Comparison of ENCODE assay signal across 12 cellular contexts in genomic region chr13:101915755-101916107, GRCh38.
DNase-seq lines count a peak whose midpoint lies in the region; ATAC-seq and TF ChIP-seq lines count a peak whose summit lies in the region.
"Had no signal": no experiment of that assay in that cellular context is flagged by ENCODE, and none has a peak within 500 bp of the region (broad histone marks: within the 10 kb centered on the region; RNA-seq: fewer than 3 reads in every experiment).

No MANE protein-coding gene starts in this region.

- ATAC-seq in left lobe of liver (peak; percentile 27), GM21723 (IDR thresholded peaks at IDR 0.05; ENCODE audit: unreplicated experiment) (no peak)
- no peak for ATAC-seq in activated CD8-positive, alpha-beta T cell treated with anti-CD3 and anti-CD28 coated beads for 36 hours
- ATAC-seq: effector memory CD8-positive, alpha-beta T cell had no signal

- H3K36me3 Mint-ChIP-seq in activated CD8-positive, alpha-beta T cell treated with anti-CD3 and anti-CD28 coated beads for 36 hours (ENCODE audit: low read depth) = no peaks in the 10 kb centered on the region
- H3K36me3 Mint-ChIP-seq in activated naive CD4-positive, alpha-beta T cell treated with anti-CD3 and anti-CD28 coated beads for 36 hours (ENCODE audit: low read depth) = no peaks in the 10 kb centered on the region

- H2AFZ ChIP-seq in ACC112 (ENCODE audit: low read length, unreplicated experiment) = no peak overlapping the region

- DNase-seq in astrocyte of the cerebellum (ENCODE audit: low read depth) = no peak
- no peak for DNase-seq in left lobe of liver (ENCODE audit: low spot score)
- DNase-seq in activated CD8-positive, alpha-beta T cell treated with anti-CD3 and anti-CD28 coated beads for 36 hours = no peak
- no peak for DNase-seq in islet precursor cell
- no peak for DNase-seq in activated naive CD4-positive, alpha-beta T cell treated with anti-CD3 and anti-CD28 coated beads for 36 hours
- DNase-seq: effector memory CD8-positive, alpha-beta T cell; KBM-7; NCI-H2227 treated with DMSO at 0.1 percent for 48 hours had no signal

- H3K4me3 ChIP-seq in ACC112 (ENCODE audit: low read depth, low read length) (0 out of 2 replicates have a peak overlapping the region, but pooled peaks have one; percentile 66), HUES6 (ENCODE audit: low read depth, low read length) (peak overlapping the region; percentile 45), astrocyte of the cerebellum (ENCODE audit: low read depth, low read length) (peak overlapping the region; percentile 37)
- H3K4me3 ChIP-seq: BLaER1 treated with 17β-estradiol and CSF1 and Interleukin-3, amounts not matched to agents 10 nM and 100 nM had no signal

- no peak for TF ChIP-seq CTCF in astrocyte of the cerebellum (IDR thresholded peaks at IDR 0.05; ENCODE audit: low read depth, low read length, missing control alignments)
- no peak for TF ChIP-seq CTCF in activated CD8-positive, alpha-beta T cell treated with anti-CD3 and anti-CD28 coated beads for 36 hours (IDR thresholded peaks at IDR 0.05)

- H3K36me3 ChIP-seq in ACC112 (ENCODE audit: insufficient read depth, low read length) (no peaks in the 10 kb centered on the region), HUES6 (ENCODE audit: control insufficient read depth, insufficient read depth, low read length) (no peaks in the 10 kb centered on the region)
- H3K36me3 ChIP-seq: BLaER1 treated with 17β-estradiol and CSF1 and Interleukin-3, amounts not matched to agents 10 nM and 100 nM had no signal

- peaks cover 39% of the 10 kb centered on the region for H3K27me3 Mint-ChIP-seq in activated CD8-positive, alpha-beta T cell treated with anti-CD3 and anti-CD28 coated beads for 36 hours
- H3K27me3 Mint-ChIP-seq in activated naive CD4-positive, alpha-beta T cell treated with anti-CD3 and anti-CD28 coated beads for 36 hours (ENCODE audit: low read depth) = peaks cover 43% of the 10 kb centered on the region

- no peaks in the 10 kb centered on the region for H3K79me2 ChIP-seq in ACC112 (ENCODE audit: control insufficient read depth, insufficient read depth, low read length, unreplicated experiment)

- intact Hi-C loops in activated CD8-positive, alpha-beta T cell treated with anti-CD3 and anti-CD28 coated beads for 36 hours (cut with micrococcal nuclease) = no loop called here
- intact Hi-C loops in activated naive CD4-positive, alpha-beta T cell treated with anti-CD3 and anti-CD28 coated beads for 36 hours (cut with micrococcal nuclease) = no loop called here

- no peak overlapping the region for H3K27ac Mint-ChIP-seq in activated CD8-positive, alpha-beta T cell treated with anti-CD3 and anti-CD28 coated beads for 36 hours
- no peak overlapping the region for H3K27ac Mint-ChIP-seq in activated naive CD4-positive, alpha-beta T cell treated with anti-CD3 and anti-CD28 coated beads for 36 hours
- H3K27ac Mint-ChIP-seq: effector memory CD8-positive, alpha-beta T cell had no signal

- H3K4me1 ChIP-seq in ACC112 (ENCODE audit: control insufficient read depth, insufficient read depth, low read length, unreplicated experiment) = peaks cover 4% of the 10 kb centered on the region
- peaks cover 18% of the 10 kb centered on the region for H3K4me1 ChIP-seq in HUES6 (ENCODE audit: control insufficient read depth, insufficient read depth, low read length)

- CTCF ChIA-PET in activated CD8-positive, alpha-beta T cell treated with anti-CD3 and anti-CD28 coated beads for 36 hours (lab: Charles Lee) = interaction anchor here (0.6 kb wide), 1 partner anchor 1158 kb away, joined by 3 read pairs; no protein-coding TSS in a partner anchor
- CTCF ChIA-PET in activated naive CD4-positive, alpha-beta T cell treated with anti-CD3 and anti-CD28 coated beads for 36 hours (lab: Charles Lee) = interaction anchor here (0.6 kb wide), 1 partner anchor 224 kb away, joined by 5 read pairs; no protein-coding TSS in a partner anchor

- no peak overlapping the region for H3K4me3 Mint-ChIP-seq in activated CD8-positive, alpha-beta T cell treated with anti-CD3 and anti-CD28 coated beads for 36 hours
- no peak overlapping the region for H3K4me3 Mint-ChIP-seq in activated naive CD4-positive, alpha-beta T cell treated with anti-CD3 and anti-CD28 coated beads for 36 hours
- H3K4me3 Mint-ChIP-seq: effector memory CD8-positive, alpha-beta T cell had no signal

- no peaks in the 10 kb centered on the region for H3K9me3 Mint-ChIP-seq in activated CD8-positive, alpha-beta T cell treated with anti-CD3 and anti-CD28 coated beads for 36 hours
- H3K9me3 Mint-ChIP-seq in activated naive CD4-positive, alpha-beta T cell treated with anti-CD3 and anti-CD28 coated beads for 36 hours = no peaks in the 10 kb centered on the region
- H3K9me3 Mint-ChIP-seq: effector memory CD8-positive, alpha-beta T cell had no signal

- no peaks in the 10 kb centered on the region for H3K4me1 Mint-ChIP-seq in activated CD8-positive, alpha-beta T cell treated with anti-CD3 and anti-CD28 coated beads for 36 hours (ENCODE audit: low read depth)
- H3K4me1 Mint-ChIP-seq in activated naive CD4-positive, alpha-beta T cell treated with anti-CD3 and anti-CD28 coated beads for 36 hours (ENCODE audit: low read depth) = no peaks in the 10 kb centered on the region

- no peak overlapping the region for H3K9ac ChIP-seq in HUES6 (ENCODE audit: low read length)
- H3K9ac ChIP-seq: BLaER1 treated with 17β-estradiol and CSF1 and Interleukin-3, amounts not matched to agents 10 nM and 100 nM had no signal

- no peak overlapping the region for H3K27ac ChIP-seq in ACC112 (ENCODE audit: low read depth, low read length)
- no peak overlapping the region for H3K27ac ChIP-seq in HUES6 (ENCODE audit: low read depth, low read length)
- H3K27ac ChIP-seq: BLaER1 treated with 17β-estradiol and CSF1 and Interleukin-3, amounts not matched to agents 10 nM and 100 nM had no signal

- no peaks in the 10 kb centered on the region for H3K9me3 ChIP-seq in HUES6 (ENCODE audit: control insufficient read depth, insufficient read depth, low read depth, low read length)

- POLR2A ChIA-PET in activated CD8-positive, alpha-beta T cell treated with anti-CD3 and anti-CD28 coated beads for 36 hours (lab: Charles Lee) = no interaction called here

- in situ Hi-C loops in astrocyte of the cerebellum (cut with HindIII; ENCODE audit: low sequenced_read_pairs) = loop anchor here (10.0 kb wide), 1 partner anchor 771 kb away; no protein-coding TSS in a partner anchor

- H3K27me3 ChIP-seq in ACC112 (ENCODE audit: insufficient read depth, low read length) (peaks cover 79% of the 10 kb centered on the region), HUES6 (ENCODE audit: control insufficient read depth, insufficient read depth, low read length) (peaks cover 82% of the 10 kb centered on the region)
